ENCODE assay signal across 39 cellular contexts in the genomic region with DNA sequence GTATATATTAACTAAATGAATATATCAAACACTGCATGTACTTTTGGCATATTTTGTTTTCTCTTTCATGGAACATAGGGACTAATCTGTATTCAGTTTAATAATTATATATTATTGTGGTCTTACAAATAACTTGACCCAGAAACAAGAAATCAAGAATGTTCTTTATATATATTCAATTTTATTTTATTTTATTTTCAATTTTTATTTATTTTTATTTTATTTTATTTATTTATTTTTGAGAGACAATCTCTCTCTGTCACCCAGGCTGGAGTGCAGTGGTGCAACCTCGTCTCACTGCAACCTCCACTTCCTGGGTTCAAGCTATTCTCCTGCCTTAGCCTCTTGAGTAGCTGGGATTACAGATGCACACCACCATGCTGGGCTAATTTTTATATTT.
"Had no signal": no experiment of that assay in that cellular context is flagged by ENCODE, and none has a peak within 500 bp of the region (broad histone marks: within the 10 kb centered on the region; RNA-seq: fewer than 3 reads in every experiment).

No MANE protein-coding gene starts in this region.

- ATAC-seq: activated naive CD4-positive, alpha-beta T cell treated with anti-CD3 and anti-CD28 coated beads, Interleukin-2, amount 50 U/mL, for 72 hours; activated naive CD8-positive, alpha-beta T cell treated with anti-CD3 and anti-CD28 coated beads, Interleukin-2, amount 50 U/mL, for 24 hours; activated T-cell treated with anti-CD3 and anti-CD28 coated beads, Interleukin-2, amount 50 U/mL, for 4 hours; activated T-cell treated with anti-CD3 and anti-CD28 coated beads, Interleukin-2, amount 50 U/mL, for 72 hours; activated T-helper 17 cell treated with anti-CD3 and anti-CD28 coated beads, Interleukin-2, amount 50 U/mL, for 72 hours; body of pancreas had no signal

- H3K9me3 Mint-ChIP-seq: activated naive CD4-positive, alpha-beta T cell treated with anti-CD3 and anti-CD28 coated beads, Interleukin-2, amount 50 U/mL, for 24 hours; activated T-helper 2 cell treated with anti-CD3 and anti-CD28 coated beads, Interferon-gamma antibody, Interleukin-2, Interleukin-4, amounts not matched to agents 10 μg/mL and 5 μg/mL and 100 μg/mL, durations not matched to agents 14 hours and 24 hours and 36 hours had no signal

- H3K36me3 ChIP-seq: adrenal gland, ascending aorta, brain microvascular endothelial cell, breast epithelium, cardiac muscle cell had no signal

- H3K4me1 ChIP-seq: adrenal gland, ascending aorta, body of pancreas, breast epithelium had no signal

- H3K27me3 ChIP-seq: adrenal gland, ascending aorta, body of pancreas, brain microvascular endothelial cell, breast epithelium, cardiac muscle cell had no signal

- H3K27ac Mint-ChIP-seq: activated naive CD4-positive, alpha-beta T cell treated with anti-CD3 and anti-CD28 coated beads for 36 hours; activated naive CD4-positive, alpha-beta T cell treated with anti-CD3 and anti-CD28 coated beads, Interleukin-2, amount 10 ng/mL, durations not matched to agents 7 days and 5 days; activated naive CD4-positive, alpha-beta T cell treated with anti-CD3 and anti-CD28 coated beads, Interleukin-2, amount 50 U/mL, for 24 hours; activated naive CD4-positive, alpha-beta T cell treated with anti-CD3 and anti-CD28 coated beads, Interleukin-2, amount 50 U/mL, for 72 hours; activated naive CD8-positive, alpha-beta T cell; activated naive CD8-positive, alpha-beta T cell treated with anti-CD3 and anti-CD28 coated beads for 36 hours; activated naive CD8-positive, alpha-beta T cell treated with anti-CD3 and anti-CD28 coated beads, Interleukin-2, amount 10 ng/mL, durations not matched to agents 7 days and 5 days; activated naive CD8-positive, alpha-beta T cell treated with anti-CD3 and anti-CD28 coated beads, Interleukin-2, amount 50 U/mL, for 24 hours; activated T-cell treated with anti-CD3 and anti-CD28 coated beads, Interleukin-2, amount 50 U/mL, for 24 hours; activated T-cell treated with anti-CD3 and anti-CD28 coated beads, Interleukin-2, amount 50 U/mL, for 72 hours; activated T-helper 1 cell treated with anti-CD3 and anti-CD28 coated beads, Interleukin-12 subunit alpha, Interleukin-12 subunit beta, Interleukin-2, Interleukin-4 antibody, amounts not matched to agents 30 ng/mL and 10 ng/mL and 1 ng/mL, durations not matched to agents 14 hours and 24 hours and 36 hours; activated T-helper 17 cell treated with anti-CD3 and anti-CD28 coated beads, Interleukin-2, amount 50 U/mL, for 72 hours; activated T-helper 2 cell treated with anti-CD3 and anti-CD28 coated beads, Interferon-gamma antibody, Interleukin-2, Interleukin-4, amounts not matched to agents 10 μg/mL and 5 μg/mL and 100 μg/mL, durations not matched to agents 14 hours and 24 hours and 36 hours; brain had no signal

- H3K4me1 Mint-ChIP-seq: activated naive CD4-positive, alpha-beta T cell treated with anti-CD3 and anti-CD28 coated beads, Interleukin-2, amount 10 ng/mL, durations not matched to agents 7 days and 5 days; activated naive CD4-positive, alpha-beta T cell treated with anti-CD3 and anti-CD28 coated beads, Interleukin-2, amount 50 U/mL, for 24 hours; activated naive CD8-positive, alpha-beta T cell treated with anti-CD3 and anti-CD28 coated beads for 36 hours; activated naive CD8-positive, alpha-beta T cell treated with anti-CD3 and anti-CD28 coated beads, Interleukin-2, amount 10 ng/mL, durations not matched to agents 7 days and 5 days; activated naive CD8-positive, alpha-beta T cell treated with anti-CD3 and anti-CD28 coated beads, Interleukin-2, amount 50 U/mL, for 24 hours; activated T-helper 17 cell treated with anti-CD3 and anti-CD28 coated beads, Interleukin-2, amount 50 U/mL, for 72 hours; brain; central memory CD8-positive, alpha-beta T cell had no signal

- H3K36me3 Mint-ChIP-seq: activated naive CD4-positive, alpha-beta T cell treated with anti-CD3 and anti-CD28 coated beads, Interleukin-2, amount 10 ng/mL, durations not matched to agents 7 days and 5 days; activated naive CD4-positive, alpha-beta T cell treated with anti-CD3 and anti-CD28 coated beads, Interleukin-2, amount 50 U/mL, for 24 hours; activated naive CD8-positive, alpha-beta T cell; activated naive CD8-positive, alpha-beta T cell treated with anti-CD3 and anti-CD28 coated beads for 36 hours; activated naive CD8-positive, alpha-beta T cell treated with anti-CD3 and anti-CD28 coated beads, Interleukin-2, amount 10 ng/mL, durations not matched to agents 7 days and 5 days; brain had no signal

- H3K4me3 ChIP-seq: adrenal gland, ascending aorta, body of pancreas, breast epithelium, cardiac muscle cell had no signal

- FAIRE-seq: astrocyte, bronchial epithelial cell had no signal

- H3K9me3 ChIP-seq: adrenal gland, ascending aorta, breast epithelium had no signal

- H3K27me3 Mint-ChIP-seq: activated naive CD4-positive, alpha-beta T cell treated with anti-CD3 and anti-CD28 coated beads, Interleukin-2, amount 10 ng/mL, durations not matched to agents 7 days and 5 days; activated naive CD4-positive, alpha-beta T cell treated with anti-CD3 and anti-CD28 coated beads, Interleukin-2, amount 50 U/mL, for 24 hours; activated naive CD8-positive, alpha-beta T cell; activated naive CD8-positive, alpha-beta T cell treated with anti-CD3 and anti-CD28 coated beads for 36 hours; activated naive CD8-positive, alpha-beta T cell treated with anti-CD3 and anti-CD28 coated beads, Interleukin-2, amount 10 ng/mL, durations not matched to agents 7 days and 5 days; activated naive CD8-positive, alpha-beta T cell treated with anti-CD3 and anti-CD28 coated beads, Interleukin-2, amount 50 U/mL, for 24 hours; activated T-cell treated with anti-CD3 and anti-CD28 coated beads, Interleukin-2, amount 50 U/mL, for 24 hours; activated T-helper 17 cell treated with anti-CD3 and anti-CD28 coated beads, Interleukin-2, amount 50 U/mL, for 72 hours; brain; central memory CD8-positive, alpha-beta T cell had no signal

- H3K27ac ChIP-seq: adrenal gland, ascending aorta, body of pancreas, brain microvascular endothelial cell, breast epithelium, cardiac muscle cell had no signal

- DNase-seq: activated effector memory CD4-positive, alpha-beta T cell treated with anti-CD3 and anti-CD28 coated beads, Interleukin-2, amount 50 U/mL, for 16 hours; activated effector memory CD4-positive, alpha-beta T cell treated with Interleukin-2 at 50 U/mL for 16 hours; activated gamma-delta T cell; activated gamma-delta T cell treated with Interleukin-2 at 50 U/mL for 16 hours; activated naive CD4-positive, alpha-beta T cell; activated naive CD4-positive, alpha-beta T cell treated with anti-CD3 and anti-CD28 coated beads for 36 hours; activated naive CD4-positive, alpha-beta T cell treated with anti-CD3 and anti-CD28 coated beads, Interleukin-2, amount 10 ng/mL, durations not matched to agents 7 days and 5 days; activated naive CD4-positive, alpha-beta T cell treated with anti-CD3 and anti-CD28 coated beads, Interleukin-2, amount 50 U/mL, for 16 hours; activated naive CD4-positive, alpha-beta T cell treated with Interleukin-2 at 50 U/mL for 16 hours; activated naive CD8-positive, alpha-beta T cell treated with anti-CD3 and anti-CD28 coated beads for 36 hours; activated naive CD8-positive, alpha-beta T cell treated with anti-CD3 and anti-CD28 coated beads, Interleukin-2, amount 10 ng/mL, durations not matched to agents 7 days and 5 days; activated naive CD8-positive, alpha-beta T cell treated with anti-CD3 and anti-CD28 coated beads, Interleukin-2, amount 50 U/mL, for 24 hours; activated T-cell treated with anti-CD3 and anti-CD28 coated beads, Interleukin-2, amount 50 U/mL, for 1 hour; activated T-cell treated with anti-CD3 and anti-CD28 coated beads, Interleukin-2, amount 50 U/mL, for 24 hours; activated T-cell treated with anti-CD3 and anti-CD28 coated beads, Interleukin-2, amount 50 U/mL, for 4 hours; activated T-cell treated with anti-CD3 and anti-CD28 coated beads, Interleukin-2, amount 50 U/mL, for 48 hours; activated T-cell treated with anti-CD3 and anti-CD28 coated beads, Interleukin-2, amount 50 U/mL, for 72 hours; adrenal gland; amniotic stem cell; amygdala; anterior cingulate cortex; aorta; body of pancreas; brain microvascular endothelial cell; central memory CD4-positive, alpha-beta T cell; cerebellar nuclear complex had no signal

- H3K4me3 Mint-ChIP-seq: activated naive CD4-positive, alpha-beta T cell treated with anti-CD3 and anti-CD28 coated beads for 36 hours; activated naive CD4-positive, alpha-beta T cell treated with anti-CD3 and anti-CD28 coated beads, Interleukin-2, amount 10 ng/mL, durations not matched to agents 7 days and 5 days; activated naive CD4-positive, alpha-beta T cell treated with anti-CD3 and anti-CD28 coated beads, Interleukin-2, amount 50 U/mL, for 24 hours; activated naive CD8-positive, alpha-beta T cell; activated naive CD8-positive, alpha-beta T cell treated with anti-CD3 and anti-CD28 coated beads for 36 hours; activated naive CD8-positive, alpha-beta T cell treated with anti-CD3 and anti-CD28 coated beads, Interleukin-2, amount 10 ng/mL, durations not matched to agents 7 days and 5 days; activated naive CD8-positive, alpha-beta T cell treated with anti-CD3 and anti-CD28 coated beads, Interleukin-2, amount 50 U/mL, for 24 hours; activated T-cell treated with anti-CD3 and anti-CD28 coated beads, Interleukin-2, amount 50 U/mL, for 24 hours; activated T-cell treated with anti-CD3 and anti-CD28 coated beads, Interleukin-2, amount 50 U/mL, for 4 hours; activated T-cell treated with anti-CD3 and anti-CD28 coated beads, Interleukin-2, amount 50 U/mL, for 72 hours; activated T-helper 1 cell treated with anti-CD3 and anti-CD28 coated beads, Interleukin-12 subunit alpha, Interleukin-12 subunit beta, Interleukin-2, Interleukin-4 antibody, amounts not matched to agents 30 ng/mL and 10 ng/mL and 1 ng/mL, durations not matched to agents 14 hours and 24 hours and 36 hours; activated T-helper 17 cell treated with anti-CD3 and anti-CD28 coated beads, Interleukin-2, amount 50 U/mL, for 72 hours; brain; central memory CD8-positive, alpha-beta T cell had no signal
